8 cellular contexts compared by ENCODE assay signal in the genomic region with DNA sequence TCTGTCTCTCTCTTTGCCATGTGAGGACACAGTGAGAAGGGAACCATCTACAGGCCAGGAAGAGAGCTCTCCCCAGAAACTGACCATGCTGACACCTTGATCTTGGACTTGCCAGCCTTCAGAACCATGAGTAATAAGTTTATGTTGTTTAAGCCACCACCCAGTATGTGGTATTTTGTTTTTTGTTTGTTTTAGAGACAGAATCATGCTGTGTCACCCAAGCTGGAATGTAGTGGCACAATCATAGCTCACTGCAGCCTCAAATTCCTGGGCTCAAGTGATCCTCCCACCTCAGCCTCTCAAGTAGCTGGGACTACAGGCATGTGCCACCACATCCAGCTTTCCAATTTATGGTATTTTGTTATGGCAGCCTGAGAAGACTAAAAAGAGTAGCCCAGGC. TPM values are rescaled to one million over a fixed set of nuclear protein-coding genes. Genes with fewer than 3 reads are reported as not detected.
"Had no signal": no experiment of that assay in that cellular context is flagged by ENCODE, and none has a peak within 500 bp of the region (broad histone marks: within the 10 kb centered on the region; RNA-seq: fewer than 3 reads in every experiment).

No MANE protein-coding gene starts in this region.

RNA-seq across cellular contexts. Expression of a gene that starts 35.7 kb away (rescaled TPM):
- total RNA-seq: activated CD4-positive, alpha-beta T cell treated with anti-CD3 and anti-CD28 coated beads for 36 hours; activated CD4-positive, alpha-beta T cell treated with anti-CD3 and anti-CD28 coated beads, Interleukin-2, amount 10 ng/mL, durations not matched to agents 7 days and 5 days; activated CD8-positive, alpha-beta T cell treated with anti-CD3 and anti-CD28 coated beads, Interleukin-2, amount 10 ng/mL, durations not matched to agents 7 days and 5 days; activated naive CD8-positive, alpha-beta T cell treated with anti-CD3 and anti-CD28 coated beads, Interleukin-2, amount 10 ng/mL, durations not matched to agents 7 days and 5 days; activated T-helper 2 cell treated with anti-CD3 and anti-CD28 coated beads, Interferon-gamma antibody, Interleukin-2, Interleukin-4, amounts not matched to agents 10 μg/mL and 5 μg/mL and 100 μg/mL, durations not matched to agents 14 hours and 24 hours and 36 hours; ascending aorta; T-helper 1 cell treated with Interleukin-12 subunit alpha and Interleukin-12 subunit beta and Interleukin-4 antibody, amounts not matched to agents 30 ng/mL and 1 ng/mL, for 36 hours; T-helper 2 cell treated with Interferon-gamma antibody and Interleukin-4, amounts not matched to agents 100 ng/mL and 5 ng/mL, for 36 hours had no signal
